ENCODE assay signal across 1 cellular context in the genomic region with DNA sequence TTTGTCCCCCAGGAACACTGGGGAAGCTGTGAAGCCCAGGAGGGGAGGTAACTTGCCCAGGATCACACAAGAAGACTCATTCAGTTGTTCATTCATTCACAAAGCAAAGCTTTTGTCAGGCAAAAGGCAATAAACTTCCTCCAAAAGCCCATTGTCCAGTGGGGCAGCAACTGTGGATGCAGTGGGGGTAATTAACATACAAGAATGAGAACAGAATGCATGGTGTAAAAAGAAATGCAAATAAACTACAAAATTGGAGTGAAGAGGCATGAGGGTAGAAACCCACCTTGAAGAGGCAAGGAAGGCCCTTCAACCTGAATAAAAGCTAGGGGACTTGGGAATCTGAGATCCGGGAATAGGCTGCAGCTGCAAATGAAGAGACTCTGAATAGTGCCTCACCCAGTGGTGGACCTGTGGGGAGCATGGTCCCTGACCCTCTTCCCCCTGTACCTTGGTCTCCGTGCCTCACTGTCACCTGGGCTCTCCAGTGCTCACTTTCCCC.
TF ChIP-seq lines count a peak whose summit lies in the region.

No MANE protein-coding gene starts in this region.

TF ChIP-seq in GM23338, 12 proteins besides CTCF, POLR2A, EP300 and RAD21 (continued from another document):
- TF ChIP-seq ZNF331 (CRISPR knock-in tag; IDR thresholded peaks at IDR 0.05; ENCODE audit: low read depth) (no peak), CREB1 (CRISPR knock-in tag; IDR thresholded peaks at IDR 0.05; ENCODE audit: low read depth) (no peak), NANOG (IDR thresholded peaks at IDR 0.05; ENCODE audit: borderline replicate concordance) (peak; percentile 92), STAT1 (IDR thresholded peaks at IDR 0.05; ENCODE audit: unreplicated experiment) (no peak), EZH2 (IDR thresholded peaks at IDR 0.05; ENCODE audit: low read depth, unreplicated experiment) (no peak)
- TF ChIP-seq, protein P1, sequence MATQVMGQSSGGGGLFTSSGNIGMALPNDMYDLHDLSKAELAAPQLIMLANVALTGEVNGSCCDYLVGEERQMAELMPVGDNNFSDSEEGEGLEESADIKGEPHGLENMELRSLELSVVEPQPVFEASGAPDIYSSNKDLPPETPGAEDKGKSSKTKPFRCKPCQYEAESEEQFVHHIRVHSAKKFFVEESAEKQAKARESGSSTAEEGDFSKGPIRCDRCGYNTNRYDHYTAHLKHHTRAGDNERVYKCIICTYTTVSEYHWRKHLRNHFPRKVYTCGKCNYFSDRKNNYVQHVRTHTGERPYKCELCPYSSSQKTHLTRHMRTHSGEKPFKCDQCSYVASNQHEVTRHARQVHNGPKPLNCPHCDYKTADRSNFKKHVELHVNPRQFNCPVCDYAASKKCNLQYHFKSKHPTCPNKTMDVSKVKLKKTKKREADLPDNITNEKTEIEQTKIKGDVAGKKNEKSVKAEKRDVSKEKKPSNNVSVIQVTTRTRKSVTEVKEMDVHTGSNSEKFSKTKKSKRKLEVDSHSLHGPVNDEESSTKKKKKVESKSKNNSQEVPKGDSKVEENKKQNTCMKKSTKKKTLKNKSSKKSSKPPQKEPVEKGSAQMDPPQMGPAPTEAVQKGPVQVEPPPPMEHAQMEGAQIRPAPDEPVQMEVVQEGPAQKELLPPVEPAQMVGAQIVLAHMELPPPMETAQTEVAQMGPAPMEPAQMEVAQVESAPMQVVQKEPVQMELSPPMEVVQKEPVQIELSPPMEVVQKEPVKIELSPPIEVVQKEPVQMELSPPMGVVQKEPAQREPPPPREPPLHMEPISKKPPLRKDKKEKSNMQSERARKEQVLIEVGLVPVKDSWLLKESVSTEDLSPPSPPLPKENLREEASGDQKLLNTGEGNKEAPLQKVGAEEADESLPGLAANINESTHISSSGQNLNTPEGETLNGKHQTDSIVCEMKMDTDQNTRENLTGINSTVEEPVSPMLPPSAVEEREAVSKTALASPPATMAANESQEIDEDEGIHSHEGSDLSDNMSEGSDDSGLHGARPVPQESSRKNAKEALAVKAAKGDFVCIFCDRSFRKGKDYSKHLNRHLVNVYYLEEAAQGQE (IDR thresholded peaks at IDR 0.05; ENCODE audit: unreplicated experiment): no peak
